ENCODE assay signal across 8 cellular contexts in genomic region chr10:78407009-78407711, GRCh38.
DNase-seq lines count a peak whose midpoint lies in the region; ATAC-seq and TF ChIP-seq lines count a peak whose summit lies in the region.

No MANE protein-coding gene starts in this region.

- H3K4me3 ChIP-seq in LNCaP clone FGC (ENCODE audit: low read depth, low read length) (peak overlapping the region; percentile 29; the same call in 1 of the 2 replicates), astrocyte of the cerebellum (ENCODE audit: low read depth, low read length) (peak overlapping the region; percentile 44), hepatocyte (peak overlapping the region; percentile 19), rectal smooth muscle tissue (ENCODE audit: low read length) (peak overlapping the region; percentile 35)

- peaks cover 9% of the 10 kb centered on the region for H3K4me1 ChIP-seq in hepatocyte (ENCODE audit: insufficient read depth)
- peaks cover 26% of the 10 kb centered on the region for H3K4me1 ChIP-seq in rectal smooth muscle tissue (ENCODE audit: control insufficient read depth, insufficient read depth, low read length)

- H3K27ac ChIP-seq in hepatocyte (peak overlapping the region; percentile 61), rectal smooth muscle tissue (ENCODE audit: low read depth, low read length) (no peak overlapping the region)

- H3K79me2 ChIP-seq in hepatocyte, result no peaks in the 10 kb centered on the region

- DNase-seq in GM13977 (ENCODE audit: low spot score) (peak; percentile 68), LNCaP clone FGC (ENCODE audit: low read depth) (peak; percentile 83), astrocyte of the cerebellum (ENCODE audit: low read depth) (peak; percentile 91), hepatocyte (ENCODE audit: low spot score) (peak; percentile 93), Kasumi-1 (lab: John Stamatoyannopoulos, UW) (no peak)

- H3K36me3 ChIP-seq in hepatocyte (replicated peaks; ENCODE audit: insufficient read depth, low read depth) (no peaks in the 10 kb centered on the region), rectal smooth muscle tissue (ENCODE audit: control insufficient read depth, insufficient read depth, low read length) (no peaks in the 10 kb centered on the region)

- no peaks in the 10 kb centered on the region for H3K9me2 ChIP-seq in hepatocyte (replicated peaks; ENCODE audit: insufficient read depth)

- H3K27me3 ChIP-seq in hepatocyte (no peaks in the 10 kb centered on the region), rectal smooth muscle tissue (ENCODE audit: control insufficient read depth, insufficient read depth, low read length) (no peaks in the 10 kb centered on the region)

- WGBS in hepatocyte (ENCODE audit: low lambda C conversion rate, missing lambda C conversion rate), result 9% methylated on average over 20 of the region's 20 CpGs

- in situ Hi-C loops in GM13977 (cut with MboI; ENCODE audit: low pct_unique_long_range_greater_than_20kb, low sequenced_read_pairs, unreplicated experiment), result no loop called here
- in situ Hi-C loops in astrocyte of the cerebellum (cut with HindIII; ENCODE audit: low sequenced_read_pairs), result no loop called here

- H2AFZ ChIP-seq in hepatocyte, result peak overlapping the region; percentile 77

- no peaks in the 10 kb centered on the region for H4K20me1 ChIP-seq in hepatocyte (ENCODE audit: insufficient read depth, poor library complexity, severe bottlenecking)

- ATAC-seq in SK-N-SH treated with all-trans-retinoic acid at 6 μM for 48 hours (peak; percentile 99), GM18502 (IDR thresholded peaks at IDR 0.05; ENCODE audit: poor library complexity, unreplicated experiment) (no peak)

- H3K9ac ChIP-seq in rectal smooth muscle tissue (ENCODE audit: low read length), result no peak overlapping the region

- H3K4me2 ChIP-seq in hepatocyte, result peak overlapping the region; percentile 71

- H3K9me3 ChIP-seq in hepatocyte (ENCODE audit: low read depth), result no peaks in the 10 kb centered on the region

- TF ChIP-seq CTCF in GM13977 (IDR thresholded peaks at IDR 0.05; ENCODE audit: extremely low read depth, insufficient read depth, missing control alignments) (no peak), LNCaP clone FGC (IDR thresholded peaks at IDR 0.05; ENCODE audit: control insufficient read depth, extremely low read depth, insufficient read depth) (no peak), astrocyte of the cerebellum (IDR thresholded peaks at IDR 0.05; ENCODE audit: low read depth, low read length, missing control alignments) (no peak), hepatocyte (IDR thresholded peaks at IDR 0.05; ENCODE audit: poor library complexity) (no peak)

TF ChIP-seq in SK-N-SH treated with all-trans-retinoic acid at 6 μM for 48 hours, 23 proteins besides CTCF, POLR2A, EP300 and RAD21:
- no peak for TF ChIP-seq ZNF565 (CRISPR knock-in tag; conservative IDR thresholded peaks at IDR 0.05; ENCODE audit: low read depth)
- peak; percentile 83; the same call in 1 of the 2 replicates for TF ChIP-seq PATZ1 (CRISPR knock-in tag; IDR thresholded peaks at IDR 0.05; ENCODE audit: borderline replicate concordance)
- TF ChIP-seq POU6F1 (CRISPR knock-in tag; IDR thresholded peaks at IDR 0.05; ENCODE audit: borderline replicate concordance, low read depth), result no peak
- no peak for TF ChIP-seq PPARA (CRISPR knock-in tag; IDR thresholded peaks at IDR 0.05; ENCODE audit: borderline replicate concordance)
- no peak for TF ChIP-seq ARNTL (CRISPR knock-in tag; IDR thresholded peaks at IDR 0.05; ENCODE audit: borderline replicate concordance, low read depth)
- no peak for TF ChIP-seq ZNF8 (CRISPR knock-in tag; IDR thresholded peaks at IDR 0.05)
- TF ChIP-seq ZFP3 (CRISPR knock-in tag; IDR thresholded peaks at IDR 0.05), result no peak
- 0 out of 2 replicates have a peak, but pooled peaks have one; percentile 36 for TF ChIP-seq SNAI2 (CRISPR knock-in tag; IDR thresholded peaks at IDR 0.05)
- TF ChIP-seq TSHZ2 (CRISPR knock-in tag; IDR thresholded peaks at IDR 0.05), result no peak
- TF ChIP-seq GLIS3 (CRISPR knock-in tag; IDR thresholded peaks at IDR 0.05), result 0 out of 2 replicates have a peak, but pooled peaks have one; percentile 3

Comparison
In these comparisons a context has a peak if more than half of its experiments do, and no peak if none do; other contexts are left out.
1. DNase-seq: peak in GM13977 (single experiment), LNCaP clone FGC (single experiment), astrocyte of the cerebellum (single experiment) and hepatocyte (single experiment); none in Kasumi-1 (0 of 2).
2. Peak in every context shown above with its lines, with median percentiles within 50 percentile points of each other: H3K4me3 ChIP-seq.